In genomic region chr2:189096769-189097447, GRCh38 we compare ENCODE assay signal across 13 cellular contexts.
DNase-seq lines count a peak whose midpoint lies in the region; ATAC-seq, FAIRE-seq and TF ChIP-seq lines count a peak whose summit lies in the region.
"Had no signal": no experiment of that assay in that cellular context is flagged by ENCODE, and none has a peak within 500 bp of the region (broad histone marks: within the 10 kb centered on the region; RNA-seq: fewer than 3 reads in every experiment).

No MANE protein-coding gene starts in this region.

- H3K9me1 ChIP-seq in keratinocyte (ENCODE audit: control insufficient read depth, extremely low read depth, insufficient read depth, low read length), result no peaks in the 10 kb centered on the region

- H3K4me3 ChIP-seq in cardiac muscle cell, result no peak overlapping the region
- H3K4me3 ChIP-seq in right atrium auricular region, result no peak overlapping the region
- no peak overlapping the region for H3K4me3 ChIP-seq in keratinocyte (ENCODE audit: control insufficient read depth in 2 of 3, extremely low read depth in 1 of 3, insufficient read depth in 2 of 3, low read depth in 1 of 3, low read length in 3 of 3)
- no peak overlapping the region for H3K4me3 ChIP-seq in body of pancreas
- H3K4me3 ChIP-seq: Peyer's patch had no signal

- no peak overlapping the region for H3K4me3 Mint-ChIP-seq in activated naive CD4-positive, alpha-beta T cell treated with anti-CD3 and anti-CD28 coated beads, Interleukin-2, amount 10 ng/mL, durations not matched to agents 7 days and 5 days

- no peaks in the 10 kb centered on the region for H3K79me2 ChIP-seq in keratinocyte (ENCODE audit: control insufficient read depth, insufficient read depth, low read length)

- H3K27me3 ChIP-seq in cardiac muscle cell (no peaks in the 10 kb centered on the region), right atrium auricular region (no peaks in the 10 kb centered on the region), keratinocyte (ENCODE audit: control insufficient read depth, extremely low read depth, insufficient read depth, low read length) (no peaks in the 10 kb centered on the region), body of pancreas (no peaks in the 10 kb centered on the region)
- H3K27me3 ChIP-seq: Peyer's patch had no signal

- TF ChIP-seq POLR2A in body of pancreas (IDR thresholded peaks at IDR 0.05), result no peak

- H3K9me3 ChIP-seq in cardiac muscle cell (ENCODE audit: low read depth), result no peaks in the 10 kb centered on the region
- no peaks in the 10 kb centered on the region for H3K9me3 ChIP-seq in right atrium auricular region
- no peaks in the 10 kb centered on the region for H3K9me3 ChIP-seq in keratinocyte (ENCODE audit: control insufficient read depth, low read depth, low read length)
- H3K9me3 ChIP-seq in body of pancreas, result no peaks in the 10 kb centered on the region
- H3K9me3 ChIP-seq: Peyer's patch had no signal

- no peaks in the 10 kb centered on the region for H3K27me3 Mint-ChIP-seq in activated naive CD4-positive, alpha-beta T cell treated with anti-CD3 and anti-CD28 coated beads, Interleukin-2, amount 10 ng/mL, durations not matched to agents 7 days and 5 days

- no peak overlapping the region for H3K4me2 ChIP-seq in keratinocyte (ENCODE audit: control insufficient read depth, extremely low read depth, insufficient read depth, low read depth, low read length)

- TF ChIP-seq CTCF in cardiac muscle cell (IDR thresholded peaks at IDR 0.05; ENCODE audit: low read depth, low read length) (no peak), right atrium auricular region (IDR thresholded peaks at IDR 0.05) (no peak), keratinocyte (optimal IDR thresholded peaks at IDR 0.05 in 1 of 3, IDR thresholded peaks at IDR 0.05 in 1 of 3, conservative IDR thresholded peaks at IDR 0.05 in 1 of 3; ENCODE audit: extremely low read depth in 1 of 3, insufficient read depth in 2 of 3, low read length in 3 of 3) (no peak), body of pancreas (IDR thresholded peaks at IDR 0.05) (no peak)

- dilution Hi-C loops in keratinocyte (cut with MboI; ENCODE audit: extremely low pct_ligation_motif_present, low sequenced_read_pairs), result no loop called here

- WGBS in body of pancreas, 2 donors, result 54 to 76% methylated on average over 4 of the region's 4 CpGs

- H3K36me3 Mint-ChIP-seq in activated naive CD4-positive, alpha-beta T cell treated with anti-CD3 and anti-CD28 coated beads, Interleukin-2, amount 10 ng/mL, durations not matched to agents 7 days and 5 days, result no peaks in the 10 kb centered on the region

- no peaks in the 10 kb centered on the region for H3K9me3 Mint-ChIP-seq in activated naive CD4-positive, alpha-beta T cell treated with anti-CD3 and anti-CD28 coated beads, Interleukin-2, amount 10 ng/mL, durations not matched to agents 7 days and 5 days
- H3K9me3 Mint-ChIP-seq: activated T-helper 2 cell treated with anti-CD3 and anti-CD28 coated beads, Interferon-gamma antibody, Interleukin-2, Interleukin-4, amounts not matched to agents 10 μg/mL and 5 μg/mL and 100 μg/mL, durations not matched to agents 14 hours and 24 hours and 36 hours had no signal

- intact Hi-C loops in body of pancreas (cut with DNase I), result loop anchor here (5.0 kb wide), 1 partner anchor 315 kb away; no protein-coding TSS in a partner anchor

- no peaks in the 10 kb centered on the region for H4K20me1 ChIP-seq in keratinocyte (ENCODE audit: control insufficient read depth, extremely low read depth, insufficient read depth, low read length)

- H3K36me3 ChIP-seq in cardiac muscle cell (no peaks in the 10 kb centered on the region), right atrium auricular region (no peaks in the 10 kb centered on the region), keratinocyte (ENCODE audit: control insufficient read depth in 2 of 2, extremely low read depth in 1 of 2, insufficient read depth in 2 of 2, low read length in 2 of 2) (no peaks in the 10 kb centered on the region), body of pancreas (replicated peaks in 1 of 2; ENCODE audit: insufficient read depth in 1 of 2, low read depth in 2 of 2) (no peaks in the 10 kb centered on the region)
- H3K36me3 ChIP-seq: Peyer's patch had no signal

- CTCF ChIA-PET in activated naive CD4-positive, alpha-beta T cell treated with anti-CD3 and anti-CD28 coated beads, Interleukin-2, amount 10 ng/mL, durations not matched to agents 7 days and 5 days (lab: Charles Lee), result interaction anchor here (1.3 kb wide), 1 partner anchor 316 kb away, joined by 4 read pairs; no protein-coding TSS in a partner anchor

- H3K27ac Mint-ChIP-seq in activated naive CD4-positive, alpha-beta T cell treated with anti-CD3 and anti-CD28 coated beads, Interleukin-2, amount 10 ng/mL, durations not matched to agents 7 days and 5 days, result no peak overlapping the region
- H3K27ac Mint-ChIP-seq: activated T-helper 2 cell treated with anti-CD3 and anti-CD28 coated beads, Interferon-gamma antibody, Interleukin-2, Interleukin-4, amounts not matched to agents 10 μg/mL and 5 μg/mL and 100 μg/mL, durations not matched to agents 14 hours and 24 hours and 36 hours had no signal

- H3K4me1 Mint-ChIP-seq in activated naive CD4-positive, alpha-beta T cell treated with anti-CD3 and anti-CD28 coated beads, Interleukin-2, amount 10 ng/mL, durations not matched to agents 7 days and 5 days, result peaks cover 4% of the 10 kb centered on the region

- no peaks in the 10 kb centered on the region for H3K4me1 ChIP-seq in cardiac muscle cell (ENCODE audit: low read depth)
- H3K4me1 ChIP-seq in right atrium auricular region, result peaks cover 0 to 26% of the 10 kb centered on the region in 2 donors
- peaks cover 6% of the 10 kb centered on the region for H3K4me1 ChIP-seq in keratinocyte (ENCODE audit: control insufficient read depth, extremely low read depth, insufficient read depth, low read length)
- H3K4me1 ChIP-seq in body of pancreas, result no peaks in the 10 kb centered on the region
- H3K4me1 ChIP-seq: Peyer's patch had no signal

- H3K27ac ChIP-seq in cardiac muscle cell, result no peak overlapping the region
- H3K27ac ChIP-seq in right atrium auricular region, result no peak overlapping the region
- no peak overlapping the region for H3K27ac ChIP-seq in keratinocyte (ENCODE audit: control insufficient read depth, insufficient read depth, low read length)
- H3K27ac ChIP-seq in body of pancreas, result no peak overlapping the region

- H2AFZ ChIP-seq in keratinocyte (ENCODE audit: control insufficient read depth, low read length), result no peak overlapping the region

- H3K9ac ChIP-seq in keratinocyte (ENCODE audit: control insufficient read depth, extremely low read depth, insufficient read depth, low read length), result no peak overlapping the region

- peak; percentile 19 to 91 for DNase-seq in cardiac muscle cell (ENCODE audit: low read depth in 1 of 2, low spot score in 1 of 2)
- DNase-seq in right atrium auricular region (ENCODE audit: low spot score), result no peak
- DNase-seq in amniotic epithelial cell (ENCODE audit: low read depth), result peak; percentile 98
- DNase-seq in keratinocyte (ENCODE audit: low read depth, low spot score), result peak; percentile 38
- no peak for DNase-seq in activated naive CD4-positive, alpha-beta T cell treated with anti-CD3 and anti-CD28 coated beads, Interleukin-2, amount 10 ng/mL, durations not matched to agents 7 days and 5 days
- DNase-seq in NCI-H2081 treated with DMSO at 0.1 percent for 48 hours (lab: John Stamatoyannopoulos, UW), result no peak
- DNase-seq in body of pancreas, result no peak
- DNase-seq: effector memory CD4-positive, alpha-beta T cell; left colon; NCI-H2081; Peyer's patch had no signal

- no peak for FAIRE-seq in keratinocyte (lab: Jason Lieb, UNC)

- no peak for ATAC-seq in HG02642 (IDR thresholded peaks at IDR 0.05; ENCODE audit: poor library complexity, unreplicated experiment)
- ATAC-seq in body of pancreas, result no peak
- ATAC-seq: left colon had no signal

Comparison
In these comparisons a context has a peak if more than half of its experiments do, and no peak if none do; other contexts are left out.
1. DNase-seq: peak in cardiac muscle cell (2 of 2), amniotic epithelial cell (single experiment) and keratinocyte (single experiment); none in right atrium auricular region (single experiment), activated naive CD4-positive, alpha-beta T cell treated with anti-CD3 and anti-CD28 coated beads, Interleukin-2, amount 10 ng/mL, durations not matched to agents 7 days and 5 days (single experiment), NCI-H2081 treated with DMSO at 0.1 percent for 48 hours (single experiment) and body of pancreas (0 of 4).